8 cellular contexts compared by ENCODE assay signal in genomic region chr6:131250121-131250520, GRCh38.
A peak's percentile ranks its signal among the peaks of the same experiment; 100 is the strongest.
DNase-seq lines count a peak whose midpoint lies in the region; ATAC-seq and FAIRE-seq lines count a peak whose summit lies in the region.

No MANE protein-coding gene starts in this region.

- peak; percentile 3 for DNase-seq in stimulated activated CD4-positive, alpha-beta T cell treated with anti-CD3 and anti-CD28 coated beads, Interleukin-12 subunit alpha, Interleukin-12 subunit beta, amount 100 ng/mL, for 4 hours
- no peak for DNase-seq in stimulated activated CD4-positive, alpha-beta T cell treated with anti-CD3 and anti-CD28 coated beads, Interleukin-4, amount 100 ng/mL, for 24 hours
- DNase-seq in activated T-cell treated with anti-CD3 and anti-CD28 coated beads, Interleukin-2, amount 50 U/mL, for 1 hour, result peak; percentile 23
- DNase-seq in frontal cortex (ENCODE audit: low spot score in 2 of 2) (peak; percentile 2 to 20), HuH-7.5 (ENCODE audit: low spot score) (no peak), NCI-H510A (lab: John Stamatoyannopoulos, UW) (no peak)
- no peak for DNase-seq in natural killer cell treated with Interleukin-12 subunit alpha and Interleukin-12 subunit beta and Interleukin-15 and Interleukin-18, amount 100 ng/mL, for 72 hours (ENCODE audit: low spot score)

- peak overlapping the region in 1 of 2 donors; percentile 29 for H3K27ac Mint-ChIP-seq in natural killer cell treated with Interleukin-12 subunit alpha and Interleukin-12 subunit beta and Interleukin-15 and Interleukin-18, amount 100 ng/mL, for 72 hours

- H3K4me1 Mint-ChIP-seq in natural killer cell treated with Interleukin-12 subunit alpha and Interleukin-12 subunit beta and Interleukin-15 and Interleukin-18, amount 100 ng/mL, for 72 hours (ENCODE audit: low read depth in 2 of 2), result peaks cover 24 to 27% of the 10 kb centered on the region in 2 donors

- H3K36me3 Mint-ChIP-seq in natural killer cell treated with Interleukin-12 subunit alpha and Interleukin-12 subunit beta and Interleukin-15 and Interleukin-18, amount 100 ng/mL, for 72 hours, result no peaks in the 10 kb centered on the region

- H3K4me3 Mint-ChIP-seq in natural killer cell treated with Interleukin-12 subunit alpha and Interleukin-12 subunit beta and Interleukin-15 and Interleukin-18, amount 100 ng/mL, for 72 hours, result peak overlapping the region; percentile 31

- no peaks in the 10 kb centered on the region for H3K9me3 Mint-ChIP-seq in natural killer cell treated with Interleukin-12 subunit alpha and Interleukin-12 subunit beta and Interleukin-15 and Interleukin-18, amount 100 ng/mL, for 72 hours

- no peak for FAIRE-seq in frontal cortex (lab: Jason Lieb, UNC)

- H3K27me3 Mint-ChIP-seq in natural killer cell treated with Interleukin-12 subunit alpha and Interleukin-12 subunit beta and Interleukin-15 and Interleukin-18, amount 100 ng/mL, for 72 hours, result no peaks in the 10 kb centered on the region

- ATAC-seq in HG03342 (IDR thresholded peaks at IDR 0.05; ENCODE audit: unreplicated experiment), result peak; percentile 80
- ATAC-seq in natural killer cell treated with Interleukin-12 subunit alpha and Interleukin-12 subunit beta and Interleukin-15 and Interleukin-18, amount 100 ng/mL, for 72 hours, result peak; percentile 49 to 61

Comparison
In these comparisons a context has a peak if more than half of its experiments do, and no peak if none do; other contexts are left out.
1. DNase-seq: peak in stimulated activated CD4-positive, alpha-beta T cell treated with anti-CD3 and anti-CD28 coated beads, Interleukin-12 subunit alpha, Interleukin-12 subunit beta, amount 100 ng/mL, for 4 hours (single experiment), activated T-cell treated with anti-CD3 and anti-CD28 coated beads, Interleukin-2, amount 50 U/mL, for 1 hour (single experiment) and frontal cortex (2 of 2); none in stimulated activated CD4-positive, alpha-beta T cell treated with anti-CD3 and anti-CD28 coated beads, Interleukin-4, amount 100 ng/mL, for 24 hours (single experiment), natural killer cell treated with Interleukin-12 subunit alpha and Interleukin-12 subunit beta and Interleukin-15 and Interleukin-18, amount 100 ng/mL, for 72 hours (single experiment), HuH-7.5 (single experiment) and NCI-H510A (single experiment).